ENCODE assay signal across 8 cellular contexts in the genomic region with DNA sequence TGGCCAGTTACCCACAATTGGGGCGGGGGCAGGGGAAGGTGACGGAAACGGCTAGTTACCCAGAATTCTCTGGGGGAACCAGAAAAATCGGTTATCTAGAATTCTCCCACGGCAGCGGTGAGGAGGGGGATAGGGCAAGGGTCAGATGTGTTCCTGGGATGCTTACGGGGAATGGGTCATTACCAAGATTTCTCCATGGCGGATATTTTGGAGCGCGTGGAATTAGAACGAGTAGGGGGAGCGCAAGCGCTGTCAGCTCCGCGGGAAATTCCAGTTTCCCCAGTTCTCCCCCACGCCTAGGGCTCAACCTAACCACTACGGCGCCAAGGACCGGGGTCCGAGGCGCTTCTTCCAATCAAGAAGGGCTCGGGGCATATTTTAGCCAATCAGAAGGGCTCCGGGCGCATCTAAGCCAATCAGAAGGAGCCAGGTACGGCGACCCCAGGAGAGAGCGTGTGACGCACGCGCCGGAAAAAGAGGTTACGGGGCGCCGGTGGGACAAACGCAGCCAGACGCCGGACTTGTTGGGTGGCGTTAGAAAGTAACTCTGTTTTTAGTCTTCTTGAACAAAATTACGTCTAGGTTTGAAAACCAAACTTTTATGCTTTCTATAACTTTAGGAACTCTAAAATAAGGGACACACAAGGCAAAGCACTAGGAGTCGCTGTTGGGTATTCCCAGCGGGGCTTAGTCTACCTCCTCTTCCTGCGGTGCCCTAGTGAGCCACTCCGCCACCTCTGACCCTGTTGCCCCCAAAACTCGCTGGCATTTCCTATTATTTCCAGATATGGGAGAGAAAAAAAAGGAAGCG. TPM values are rescaled to one million over a fixed set of nuclear protein-coding genes. Genes with fewer than 3 reads are reported as not detected.
DNase-seq lines count a peak whose midpoint lies in the region; ATAC-seq, FAIRE-seq and TF ChIP-seq lines count a peak whose summit lies in the region.

A gene with protein sequence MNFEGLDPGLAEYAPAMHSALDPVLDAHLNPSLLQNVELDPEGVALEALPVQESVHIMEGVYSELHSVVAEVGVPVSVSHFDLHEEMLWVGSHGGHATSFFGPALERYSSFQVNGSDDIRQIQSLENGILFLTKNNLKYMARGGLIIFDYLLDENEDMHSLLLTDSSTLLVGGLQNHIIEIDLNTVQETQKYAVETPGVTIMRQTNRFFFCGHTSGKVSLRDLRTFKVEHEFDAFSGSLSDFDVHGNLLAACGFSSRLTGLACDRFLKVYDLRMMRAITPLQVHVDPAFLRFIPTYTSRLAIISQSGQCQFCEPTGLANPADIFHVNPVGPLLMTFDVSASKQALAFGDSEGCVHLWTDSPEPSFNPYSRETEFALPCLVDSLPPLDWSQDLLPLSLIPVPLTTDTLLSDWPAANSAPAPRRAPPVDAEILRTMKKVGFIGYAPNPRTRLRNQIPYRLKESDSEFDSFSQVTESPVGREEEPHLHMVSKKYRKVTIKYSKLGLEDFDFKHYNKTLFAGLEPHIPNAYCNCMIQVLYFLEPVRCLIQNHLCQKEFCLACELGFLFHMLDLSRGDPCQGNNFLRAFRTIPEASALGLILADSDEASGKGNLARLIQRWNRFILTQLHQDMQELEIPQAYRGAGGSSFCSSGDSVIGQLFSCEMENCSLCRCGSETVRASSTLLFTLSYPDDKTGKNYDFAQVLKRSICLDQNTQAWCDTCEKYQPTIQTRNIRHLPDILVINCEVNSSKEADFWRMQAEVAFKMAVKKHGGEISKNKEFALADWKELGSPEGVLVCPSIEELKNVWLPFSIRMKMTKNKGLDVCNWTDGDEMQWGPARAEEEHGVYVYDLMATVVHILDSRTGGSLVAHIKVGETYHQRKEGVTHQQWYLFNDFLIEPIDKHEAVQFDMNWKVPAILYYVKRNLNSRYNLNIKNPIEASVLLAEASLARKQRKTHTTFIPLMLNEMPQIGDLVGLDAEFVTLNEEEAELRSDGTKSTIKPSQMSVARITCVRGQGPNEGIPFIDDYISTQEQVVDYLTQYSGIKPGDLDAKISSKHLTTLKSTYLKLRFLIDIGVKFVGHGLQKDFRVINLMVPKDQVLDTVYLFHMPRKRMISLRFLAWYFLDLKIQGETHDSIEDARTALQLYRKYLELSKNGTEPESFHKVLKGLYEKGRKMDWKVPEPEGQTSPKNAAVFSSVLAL (minus strand): TSS at position 322 of the 811 bp plus-strand sequence. CDS start 906 bp downstream, outside the sequence.

- FAIRE-seq in HTR-8/SVneo (lab: Jason Lieb, UNC), result no peak
- no peak for FAIRE-seq in H1 (lab: Jason Lieb, UNC)

- intact Hi-C loops in Caco-2 (cut with micrococcal nuclease; ENCODE audit: unreplicated experiment), result loop anchor here (1.0 to 5.0 kb wide), 5 partner anchors 18 to 134 kb away; a partner anchor contains a TSS

- H3K56ac ChIP-seq in H1 (replicated peaks; ENCODE audit: insufficient read length, low read depth, low read length), result peak within 1 kb of the TSS; percentile 59

- H4K5ac ChIP-seq in H1 (ENCODE audit: insufficient read length, low read depth, low read length), result peak within 1 kb of the TSS; percentile 90

- H3K23ac ChIP-seq in H1 (ENCODE audit: insufficient read length) (no peak within 1 kb of the TSS), mesenchymal stem cell (ENCODE audit: low read length in 2 of 2) (no peak within 1 kb of the TSS)

- peak within 1 kb of the TSS; percentile 63; the same call in 1 of the 2 replicates for H2BK20ac ChIP-seq in H1 (ENCODE audit: low read length)

- peak in 1 of 2 experiments; percentile 13; a peak in 1 of 4 replicates for TF ChIP-seq RAD21 in H1 (IDR thresholded peaks at IDR 0.05 in 1 of 2, conservative IDR thresholded peaks at IDR 0.05 in 1 of 2; ENCODE audit: low read depth in 2 of 2, low read length in 2 of 2)

- H3K27ac ChIP-seq in H1 (ENCODE audit: low read depth, low read length) (peak within 1 kb of the TSS; percentile 81; the same call in 1 of the 2 replicates), mesenchymal stem cell (ENCODE audit: low read length, poor library complexity, severe bottlenecking) (peak within 1 kb of the TSS; percentile 96)

- peak within 1 kb of the TSS; percentile 78 for H2BK5ac ChIP-seq in H1 (ENCODE audit: low read depth, low read length)
- H2BK5ac ChIP-seq in mesenchymal stem cell (ENCODE audit: low read depth, low read length, poor library complexity, severe bottlenecking), result peak within 1 kb of the TSS; percentile 67

- H3K36me3 ChIP-seq in Caco-2 (ENCODE audit: control insufficient read depth, insufficient read depth, low read length) (no peaks in the 10 kb centered on the region), H1 (ENCODE audit: control insufficient read depth in 2 of 4, insufficient read depth in 4 of 4, low read length in 3 of 4) (no peaks in the 10 kb centered on the region), mesenchymal stem cell (ENCODE audit: control insufficient read depth in 1 of 2, insufficient read depth in 2 of 2, low read depth in 1 of 2, low read length in 2 of 2) (no peaks in the 10 kb centered on the region)

- H3K9me3 ChIP-seq in Caco-2 (no peaks in the 10 kb centered on the region), H1 (ENCODE audit: insufficient read depth in 2 of 2, low read depth in 1 of 2, low read length in 1 of 2) (no peaks in the 10 kb centered on the region), mesenchymal stem cell (ENCODE audit: control insufficient read depth, low read length) (no peaks in the 10 kb centered on the region)

- peak within 1 kb of the TSS; percentile 63 for H3K4me3 ChIP-seq in Caco-2 (ENCODE audit: low read depth, low read length)
- H3K4me3 ChIP-seq in H1 (ENCODE audit: extremely low read depth in 1 of 4, insufficient read depth in 2 of 4, low read depth in 3 of 4, low read length in 4 of 4), result peak within 1 kb of the TSS; percentile 53 to 73 (median 62)
- peak within 1 kb of the TSS; percentile 52 to 90 for H3K4me3 ChIP-seq in mesenchymal stem cell (ENCODE audit: insufficient read depth in 1 of 2, low read depth in 1 of 2, low read length in 2 of 2)

- TF ChIP-seq EP300 in H1 (IDR thresholded peaks at IDR 0.05; ENCODE audit: borderline replicate concordance in 1 of 2, low read depth in 2 of 2, low read length in 2 of 2), result peak in 1 of 2 experiments; percentile 48; a peak in 1 of 3 replicates

- H3K14ac ChIP-seq in H1 (ENCODE audit: insufficient read length), result peak within 1 kb of the TSS; percentile 16
- H3K14ac ChIP-seq in mesenchymal stem cell (ENCODE audit: low read length in 2 of 2), result no peak within 1 kb of the TSS

- H3K23me2 ChIP-seq in H1 (ENCODE audit: low read depth, low read length), result peaks cover 7% of the 10 kb centered on the region; the same call in 1 of the 2 replicates

- H2BK15ac ChIP-seq in H1 (ENCODE audit: low read length) (0 out of 2 replicates have a peak within 1 kb of the TSS, but pooled peaks have one; percentile 46), mesenchymal stem cell (ENCODE audit: low read depth, poor library complexity, severe bottlenecking) (no peak within 1 kb of the TSS)

- BruUV-seq in Caco-2 (replicated peaks; lab: Mats Ljungman, UMichigan), result no TSS peak

- H3K79me2 ChIP-seq in H1 (ENCODE audit: control insufficient read depth in 1 of 2, insufficient read depth in 2 of 2, low read length in 2 of 2), result no peaks in the 10 kb centered on the region

- POLR2A ChIA-PET in Caco-2 (lab: Charles Lee), result interaction anchor here (0.8 to 1.3 kb wide), 3 partner anchors 26 to 130 kb away, joined by 3 to 9 read pairs (median 3); a partner anchor contains a TSS
- POLR2A ChIA-PET in H1 (lab: Charles Lee; ENCODE audit: partially characterized antibody), result interaction anchor here (0.5 to 7.2 kb wide), 18 partner anchors 10 to 337 kb away, joined by 3 to 55 read pairs (median 4); a partner anchor contains a TSS

- peak within 1 kb of the TSS; percentile 99 for H3K27ac Mint-ChIP-seq in Caco-2 (ENCODE audit: unreplicated experiment)

- H2BK12ac ChIP-seq in H1 (ENCODE audit: low read depth, low read length) (peak within 1 kb of the TSS; percentile 84), mesenchymal stem cell (ENCODE audit: low read length in 2 of 2) (peak within 1 kb of the TSS in 1 of 2 experiments; percentile 4)

- H4K91ac ChIP-seq in H1 (replicated peaks; ENCODE audit: insufficient read length, low read length), result peak within 1 kb of the TSS; percentile 54
- peak within 1 kb of the TSS; percentile 62 for H4K91ac ChIP-seq in mesenchymal stem cell (ENCODE audit: low read length)

- peak within 1 kb of the TSS; percentile 72; the same call in 1 of the 2 replicates for H4K8ac ChIP-seq in H1 (ENCODE audit: extremely low read depth, insufficient read depth, low read length)
- peak within 1 kb of the TSS; percentile 84 for H4K8ac ChIP-seq in mesenchymal stem cell (ENCODE audit: low read length)

- no peaks in the 10 kb centered on the region for H3K27me3 Mint-ChIP-seq in Caco-2 (ENCODE audit: insufficient read depth, unreplicated experiment)

- peak within 1 kb of the TSS; percentile 72 for H2AFZ ChIP-seq in H1 (ENCODE audit: low read length)
- peak within 1 kb of the TSS; percentile 78 for H2AFZ ChIP-seq in mesenchymal stem cell (ENCODE audit: low read depth, low read length)

- peaks cover 17% of the 10 kb centered on the region for H3K4me1 ChIP-seq in Caco-2
- H3K4me1 ChIP-seq in H1 (replicated peaks in 1 of 4; ENCODE audit: control insufficient read depth in 3 of 4, insufficient read depth in 4 of 4, low read length in 3 of 4), result peaks cover 9 to 23% (median 13%) of the 10 kb centered on the region in 4 experiments
- peaks cover 10% of the 10 kb centered on the region for H3K4me1 ChIP-seq in mesenchymal stem cell (ENCODE audit: control insufficient read depth, insufficient read depth, low read depth, low read length)

- DNase-seq in Caco-2 (peak; percentile 94 to 97), HTR-8/SVneo (ENCODE audit: insufficient read length, low spot score) (peak; percentile 99), NOMO-1 treated with DMSO at 0.1 percent for 48 hours (lab: John Stamatoyannopoulos, UW; ENCODE audit: unreplicated experiment) (peak; percentile 95), H1 (ENCODE audit: low read depth in 1 of 2, low spot score in 2 of 2) (peak; percentile 67 to 92), mesenchymal stem cell (peak; percentile 97)
- DNase-seq in activated CD8-positive, alpha-beta memory T cell treated with anti-CD3 and anti-CD28 coated beads for 4 hours (ENCODE audit: low read depth in 2 of 2), result peak; percentile 87 to 90
- peak; percentile 84 for DNase-seq in stimulated activated CD8-positive, alpha-beta memory T cell treated with anti-CD3 and anti-CD28 coated beads, Interleukin-12 subunit alpha, Interleukin-12 subunit beta, amount 100 ng/mL, for 4 hours (ENCODE audit: low read depth)

- H3K4ac ChIP-seq in H1 (replicated peaks; ENCODE audit: insufficient read length, low read depth, low read length), result no peak within 1 kb of the TSS
- peak within 1 kb of the TSS; percentile 25 to 92 for H3K4ac ChIP-seq in mesenchymal stem cell (ENCODE audit: low read depth in 1 of 2, low read length in 2 of 2)

- H3K79me1 ChIP-seq in H1 (ENCODE audit: low read depth, low read length) (no peaks in the 10 kb centered on the region), mesenchymal stem cell (replicated peaks; ENCODE audit: low read length, poor library complexity, severe bottlenecking) (peaks cover 3% of the 10 kb centered on the region)

- no peaks in the 10 kb centered on the region for H4K20me1 ChIP-seq in H1 (replicated peaks in 1 of 2; ENCODE audit: control insufficient read depth in 1 of 2, insufficient read depth in 2 of 2, low read length in 2 of 2)

- H3K18ac ChIP-seq in H1 (ENCODE audit: extremely low read depth, low read length) (peak within 1 kb of the TSS; percentile 96), mesenchymal stem cell (ENCODE audit: low read depth in 1 of 2, low read length in 2 of 2) (peak within 1 kb of the TSS; percentile 68)

- TF ChIP-seq CTCF in Caco-2 (IDR thresholded peaks at IDR 0.05; ENCODE audit: insufficient read depth in 1 of 2, low read depth in 1 of 2, low read length in 1 of 2, severe bottlenecking in 1 of 2, unreplicated experiment in 1 of 2) (peak; percentile 65 to 77), H1 (IDR thresholded peaks at IDR 0.05; ENCODE audit: control extremely low read depth in 1 of 3, insufficient read depth in 1 of 3, low read depth in 1 of 3, low read length in 3 of 3) (peak; percentile 23 to 58 (median 28); a peak in 3 of 4 replicates)

- peak within 1 kb of the TSS; percentile 60 to 84 (median 70) for H3K9ac ChIP-seq in H1 (replicated peaks in 1 of 4; ENCODE audit: extremely low read depth in 1 of 4, low read depth in 3 of 4, low read length in 3 of 4)
- H3K9ac ChIP-seq in mesenchymal stem cell (ENCODE audit: low read length), result peak within 1 kb of the TSS; percentile 98

- H3K27me3 ChIP-seq in Caco-2 (replicated peaks; ENCODE audit: control insufficient read depth, insufficient read depth, low read length) (no peaks in the 10 kb centered on the region), H1 (replicated peaks in 1 of 4; ENCODE audit: control insufficient read depth in 3 of 4, extremely low read depth in 1 of 4, insufficient read depth in 3 of 4, low read length in 3 of 4) (no peaks in the 10 kb centered on the region), mesenchymal stem cell (ENCODE audit: control insufficient read depth in 1 of 2, insufficient read depth in 1 of 2, low read length in 2 of 2) (no peaks in the 10 kb centered on the region)

- no peaks in the 10 kb centered on the region for H3K9me3 Mint-ChIP-seq in Caco-2 (ENCODE audit: unreplicated experiment)

- H2AK5ac ChIP-seq in H1 (ENCODE audit: low read depth, low read length) (peak within 1 kb of the TSS; percentile 88), mesenchymal stem cell (ENCODE audit: low read length, severe bottlenecking) (peak within 1 kb of the TSS; percentile 95)

- CTCF ChIA-PET in Caco-2 (lab: Charles Lee), result interaction anchor here (0.8 to 1.2 kb wide), 3 partner anchors 18 to 130 kb away, joined by 4 to 6 read pairs (median 5); a partner anchor contains a TSS
- CTCF ChIA-PET in H1 (lab: Charles Lee; ENCODE audit: partially characterized antibody), result interaction anchor here (0.9 to 7.2 kb wide), 11 partner anchors 8 to 257 kb away, joined by 3 to 38 read pairs (median 4); a partner anchor contains a TSS

- peaks cover 13% of the 10 kb centered on the region for H3K36me3 Mint-ChIP-seq in Caco-2 (ENCODE audit: insufficient read depth, unreplicated experiment)

- 2% methylated on average over 45 of the region's 45 CpGs; no CpG with 5 or more reads in 1 of the 2 experiments for WGBS in H1 (ENCODE audit: extremely low coverage in 1 of 2, insufficient coverage in 1 of 2, insufficient read length in 1 of 2, insufficient replicate concordance in 2 of 2, low coverage in 1 of 2, low lambda C conversion rate in 2 of 2, missing lambda C conversion rate in 1 of 2), 2 experiments
- 2% methylated on average over 39 of the region's 45 CpGs for WGBS in mesenchymal stem cell

- ATAC-seq in GM21367 (IDR thresholded peaks at IDR 0.05; ENCODE audit: unreplicated experiment), result peak; percentile 78

- TF ChIP-seq POLR2A in H1 (IDR thresholded peaks at IDR 0.05; ENCODE audit: control extremely low read depth in 1 of 2, low read depth in 2 of 2, low read length in 2 of 2), result peak; percentile 35 to 82

- peak within 1 kb of the TSS; percentile 78 to 93 for H3K4me2 ChIP-seq in H1 (ENCODE audit: insufficient read depth in 1 of 2, low read depth in 2 of 2, low read length in 2 of 2)
- peak within 1 kb of the TSS; percentile 91 for H3K4me2 ChIP-seq in mesenchymal stem cell (ENCODE audit: low read length, poor library complexity, severe bottlenecking)

- H3K4me3 Mint-ChIP-seq in Caco-2 (ENCODE audit: unreplicated experiment), result peak within 1 kb of the TSS; percentile 98

- H2BK120ac ChIP-seq in H1 (replicated peaks; ENCODE audit: low read depth, low read length) (no peak within 1 kb of the TSS), mesenchymal stem cell (ENCODE audit: low read depth, low read length) (peak within 1 kb of the TSS; percentile 84)

- H3K4me1 Mint-ChIP-seq in Caco-2 (ENCODE audit: low read depth, unreplicated experiment), result peaks cover 8% of the 10 kb centered on the region

RNA-seq across cellular contexts. Expression of the gene that starts here (rescaled TPM):
- 25.7 and 30.0 TPM in 2 replicates for total RNA-seq in Caco-2 (2022)
- total RNA-seq in H1 (2021; fragmentation: NEBNext Ultra II Directional; extraction: Animal tissue kit (Norgen Biotek cat#: 25700)), result 30.5 and 36.7 TPM in 2 replicates
- 29.6 and 37.1 TPM in 2 replicates for polyA plus RNA-seq in H1 (2011; rRNA removed)
- 31.4 TPM for polyA plus RNA-seq in H1 (2011; cell fraction: cytosol; rRNA removed)
- polyA plus RNA-seq in H1 (2011; cell fraction: nucleus; rRNA removed), result 207 TPM
- polyA plus RNA-seq in H1 (2012, experiment 1 of 2), result 33.7 to 38.9 TPM (median 37.7 TPM) in 4 replicates
- polyA plus RNA-seq in H1 (2012, experiment 2 of 2), result 4.7 TPM
- polyA plus RNA-seq in H1 (2013, experiment 1 of 2), result 18.8 TPM
- 18.6 TPM for polyA plus RNA-seq in H1 (2013, experiment 2 of 2)
- polyA minus RNA-seq in H1 (2011; rRNA and poly(A)+ RNA removed), result 37.2 and 42.7 TPM in 2 replicates
- polyA minus RNA-seq in H1 (2011; cell fraction: cytosol; rRNA and poly(A)+ RNA removed), result 15.8 TPM
- 69.2 TPM for polyA minus RNA-seq in H1 (2011; cell fraction: nucleus; rRNA and poly(A)+ RNA removed)
- 7.4 TPM for polyA plus RNA-seq in mesenchymal stem cell (2013, experiment 1 of 2)
- polyA plus RNA-seq in mesenchymal stem cell (2013, experiment 2 of 2), result 7.1 TPM

Comparison
In these comparisons a context has a peak if more than half of its experiments do, and no peak if none do; other contexts are left out.
1. Peak in every context shown above with its lines: DNase-seq, ATAC-seq, H3K4me3 ChIP-seq and H3K27ac ChIP-seq.